ENCODE assay signal across 18 cellular contexts in the genomic region with DNA sequence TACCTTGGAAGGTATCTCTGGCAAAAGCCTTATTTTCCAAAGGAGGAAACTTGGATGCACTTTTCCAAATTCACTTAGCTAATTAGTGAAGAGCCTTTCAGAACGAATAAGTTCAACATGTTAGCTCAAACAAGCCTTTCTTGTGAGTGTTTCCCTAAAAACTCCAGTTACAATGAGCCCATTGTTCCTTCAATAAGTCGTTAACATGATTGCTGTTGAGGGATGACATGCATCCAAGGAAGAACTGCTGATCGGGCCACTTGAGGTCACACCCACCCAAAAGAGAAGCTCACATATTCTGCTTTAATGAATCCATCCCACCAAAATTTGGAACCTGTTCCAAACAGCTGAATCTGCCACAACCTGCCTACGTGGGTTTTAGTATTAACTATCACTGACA. TPM values are rescaled to one million over a fixed set of nuclear protein-coding genes. Genes with fewer than 3 reads are reported as not detected.
A peak's percentile ranks its signal among the peaks of the same experiment; 100 is the strongest.
DNase-seq lines count a peak whose midpoint lies in the region; TF ChIP-seq lines count a peak whose summit lies in the region.
"Had no signal": no experiment of that assay in that cellular context is flagged by ENCODE, and none has a peak within 500 bp of the region (broad histone marks: within the 10 kb centered on the region; RNA-seq: fewer than 3 reads in every experiment).

No MANE protein-coding gene starts in this region.

- H3K9ac ChIP-seq in mammary epithelial cell (ENCODE audit: insufficient read depth, low read length): no peak overlapping the region
- H3K9ac ChIP-seq in SK-N-SH: no peak overlapping the region
- H3K9ac ChIP-seq: BLaER1 treated with 17β-estradiol and CSF1 and Interleukin-3, amounts not matched to agents 10 nM and 100 nM had no signal

- in situ Hi-C loops in mammary epithelial cell (cut with MboI; ENCODE audit: low sequenced_read_pairs in 2 of 2): no loop called here

- no peaks in the 10 kb centered on the region for H4K20me1 ChIP-seq in mammary epithelial cell (ENCODE audit: insufficient read depth, low read length)
- no peaks in the 10 kb centered on the region for H4K20me1 ChIP-seq in SK-N-SH (ENCODE audit: insufficient read depth)

- dilution Hi-C loops in mammary epithelial cell (cut with HindIII; ENCODE audit: low sequenced_read_pairs): no loop called here

- H3K79me2 ChIP-seq in mammary epithelial cell (ENCODE audit: insufficient read depth, low read length): no peaks in the 10 kb centered on the region
- no peaks in the 10 kb centered on the region for H3K79me2 ChIP-seq in SK-N-SH (ENCODE audit: insufficient read depth)

- no peaks in the 10 kb centered on the region for H3F3A ChIP-seq in SK-N-SH (replicated peaks; ENCODE audit: insufficient read depth)

- no peak overlapping the region for H3K27ac ChIP-seq in mammary epithelial cell (ENCODE audit: insufficient read depth, low read depth, low read length)
- no peak overlapping the region for H3K27ac ChIP-seq in breast epithelium
- H3K27ac ChIP-seq in esophagus muscularis mucosa (replicated peaks in 1 of 4): no peak overlapping the region
- no peak overlapping the region for H3K27ac ChIP-seq in SK-N-SH (ENCODE audit: low read depth in 2 of 2, low read length in 1 of 2)
- H3K27ac ChIP-seq: HL-60 had no signal

- H3K27me3 ChIP-seq in mammary epithelial cell (ENCODE audit: insufficient read depth, low read length) (no peaks in the 10 kb centered on the region), breast epithelium (no peaks in the 10 kb centered on the region), esophagus muscularis mucosa (no peaks in the 10 kb centered on the region), SK-N-SH (ENCODE audit: insufficient read depth) (peaks cover 31% of the 10 kb centered on the region)
- H3K27me3 ChIP-seq: BLaER1 treated with 17β-estradiol and CSF1 and Interleukin-3, amounts not matched to agents 10 nM and 100 nM had no signal

- H3K4me1 ChIP-seq in mammary epithelial cell (ENCODE audit: insufficient read depth, low read length): no peaks in the 10 kb centered on the region
- no peaks in the 10 kb centered on the region for H3K4me1 ChIP-seq in breast epithelium
- H3K4me1 ChIP-seq in esophagus muscularis mucosa: no peaks in the 10 kb centered on the region
- H3K4me1 ChIP-seq in SK-N-SH (ENCODE audit: control insufficient read depth in 1 of 2, insufficient read depth in 2 of 2, low read depth in 1 of 2, low read length in 1 of 2): no peaks in the 10 kb centered on the region

- H3K4me2 ChIP-seq in mammary epithelial cell (ENCODE audit: insufficient read depth, low read depth, low read length) (no peak overlapping the region), SK-N-SH (no peak overlapping the region)

- no peak for TF ChIP-seq RAD21 in SK-N-SH (IDR thresholded peaks at IDR 0.05; ENCODE audit: low read length)

- DNase-seq in mammary epithelial cell (peak; percentile 4), breast epithelium (ENCODE audit: low spot score in 2 of 2) (no peak), esophagus muscularis mucosa (ENCODE audit: extremely low spot score) (peak; percentile 39), pons (ENCODE audit: low spot score) (peak; percentile 28), COLO668 (lab: John Stamatoyannopoulos, UW; ENCODE audit: unreplicated experiment) (no peak), SK-N-SH (no peak)
- no peak for DNase-seq in activated CD4-positive, CD25-positive, alpha-beta regulatory T cell (lab: John Stamatoyannopoulos, UW)
- DNase-seq: 8988T; AML-193; CD4-positive, CD25-positive, alpha-beta regulatory T cell; DMS79; HCEC 1CT; HFFc6 had no signal

- TF ChIP-seq POLR2A in breast epithelium (IDR thresholded peaks at IDR 0.05) (no peak), esophagus muscularis mucosa (IDR thresholded peaks at IDR 0.05; ENCODE audit: low read depth) (no peak)

- H2AFZ ChIP-seq in mammary epithelial cell (ENCODE audit: low read depth, low read length): no peak overlapping the region
- no peak overlapping the region for H2AFZ ChIP-seq in SK-N-SH (ENCODE audit: low read depth)

- H3K4me3 ChIP-seq in mammary epithelial cell (replicated peaks in 1 of 3; ENCODE audit: insufficient read depth in 1 of 3, low read depth in 2 of 3, low read length in 3 of 3): no peak overlapping the region
- no peak overlapping the region for H3K4me3 ChIP-seq in breast epithelium
- H3K4me3 ChIP-seq in esophagus muscularis mucosa: no peak overlapping the region
- H3K4me3 ChIP-seq in SK-N-SH (ENCODE audit: low read depth in 2 of 2, low read length in 1 of 2): no peak overlapping the region
- H3K4me3 ChIP-seq: BLaER1 treated with 17β-estradiol and CSF1 and Interleukin-3, amounts not matched to agents 10 nM and 100 nM; GM12878 had no signal

- 4% methylated on average over 4 of the region's 4 CpGs for WGBS in mammary epithelial cell (ENCODE audit: low coverage, missing lambda C conversion rate)
- 74% methylated on average over 3 of the region's 4 CpGs for WGBS in esophagus muscularis mucosa
- 6% methylated on average over 4 of the region's 4 CpGs for WGBS in SK-N-SH (ENCODE audit: low lambda C conversion rate)

- TF ChIP-seq EP300 in esophagus muscularis mucosa (IDR thresholded peaks at IDR 0.05) (no peak), SK-N-SH (IDR thresholded peaks at IDR 0.05; ENCODE audit: borderline replicate concordance in 1 of 2, low read depth in 1 of 2, low read length in 1 of 2) (no peak)

- CTCF ChIA-PET in mammary epithelial cell (lab: Charles Lee; ENCODE audit: low non-redundant PET) (no interaction called here), SK-N-SH (lab: Yijun Ruan, JAX) (interaction anchor here (1.0 to 2.3 kb wide), 3 partner anchors 8 to 710 kb away, joined by 4 to 10 read pairs (median 4); no protein-coding TSS in a partner anchor)

- H3K36me3 ChIP-seq in mammary epithelial cell (ENCODE audit: insufficient read depth, low read length) (no peaks in the 10 kb centered on the region), breast epithelium (no peaks in the 10 kb centered on the region), esophagus muscularis mucosa (no peaks in the 10 kb centered on the region), SK-N-SH (replicated peaks in 1 of 2; ENCODE audit: control insufficient read depth in 1 of 2, insufficient read depth in 2 of 2, low read length in 1 of 2) (no peaks in the 10 kb centered on the region)
- H3K36me3 ChIP-seq: BLaER1 treated with 17β-estradiol and CSF1 and Interleukin-3, amounts not matched to agents 10 nM and 100 nM had no signal

- TF ChIP-seq CTCF in mammary epithelial cell (conservative IDR thresholded peaks at IDR 0.05 in 1 of 2, IDR thresholded peaks at IDR 0.05 in 1 of 2; ENCODE audit: extremely low read depth in 1 of 2, insufficient read depth in 1 of 2, low read depth in 1 of 2, low read length in 2 of 2) (no peak), breast epithelium (IDR thresholded peaks at IDR 0.05) (no peak), esophagus muscularis mucosa (IDR thresholded peaks at IDR 0.05) (no peak), SK-N-SH (IDR thresholded peaks at IDR 0.05) (no peak)

- intact Hi-C loops in mammary epithelial cell (cut with micrococcal nuclease) (no loop called here), breast epithelium (cut with DNase I; ENCODE audit: low total_unique reads) (no loop called here), esophagus muscularis mucosa (cut with DNase I) (no loop called here)

- POLR2A ChIA-PET in SK-N-SH (lab: Yijun Ruan, JAX): no interaction called here

- H3K9me2 ChIP-seq in SK-N-SH: no peaks in the 10 kb centered on the region

- no peaks in the 10 kb centered on the region for H3K9me3 ChIP-seq in mammary epithelial cell (replicated peaks; ENCODE audit: insufficient read depth, low read length)
- H3K9me3 ChIP-seq in breast epithelium: no peaks in the 10 kb centered on the region
- no peaks in the 10 kb centered on the region for H3K9me3 ChIP-seq in esophagus muscularis mucosa
- no peaks in the 10 kb centered on the region for H3K9me3 ChIP-seq in SK-N-SH
- H3K9me3 ChIP-seq: BLaER1 treated with 17β-estradiol and CSF1 and Interleukin-3, amounts not matched to agents 10 nM and 100 nM had no signal

- BruUV-seq in mammary epithelial cell (replicated peaks; lab: Mats Ljungman, UMichigan): no TSS peak

TF ChIP-seq in SK-N-SH, 30 proteins besides CTCF, POLR2A, EP300 and RAD21:
- TF ChIP-seq GABPA (IDR thresholded peaks at IDR 0.05; ENCODE audit: low read depth) (no peak), USF2 (IDR thresholded peaks at IDR 0.05; ENCODE audit: borderline replicate concordance, low read depth, low read length) (no peak), RCOR1 (IDR thresholded peaks at IDR 0.05; ENCODE audit: low read length) (no peak), RFX5 (IDR thresholded peaks at IDR 0.05; ENCODE audit: low read length) (no peak), JUND (IDR thresholded peaks at IDR 0.05) (no peak), MXI1 (IDR thresholded peaks at IDR 0.05; ENCODE audit: low read depth, low read length) (no peak), ELF1 (IDR thresholded peaks at IDR 0.05) (no peak), FOXM1 (IDR thresholded peaks at IDR 0.05; ENCODE audit: low read depth) (no peak), GATA2 (CRISPR knock-in tag; IDR thresholded peaks at IDR 0.05) (no peak)

RNA-seq across cellular contexts. Expression of gene SLC35G4, which starts 48.1 kb away (rescaled TPM):
- total RNA-seq in mammary epithelial cell (not detected), breast epithelium (not detected), esophagus muscularis mucosa (not detected)
- polyA plus RNA-seq in mammary epithelial cell (not detected), SK-N-SH (2012; rRNA removed) (not detected in 2 replicates)
- polyA minus RNA-seq in mammary epithelial cell: not detected
- polyA plus RNA-seq in SK-N-SH (2012; cell fraction: cytosol; rRNA removed): not detected in 2 replicates
- polyA plus RNA-seq in SK-N-SH (2012; cell fraction: nucleus; rRNA removed): not detected in 2 replicates
- total RNA-seq: CD4-positive, CD25-positive, alpha-beta regulatory T cell; G401; GM12878; H4; HFFc6 had no signal
- polyA plus RNA-seq: CD4-positive, CD25-positive, alpha-beta regulatory T cell; GM12878 had no signal

Comparison
In these comparisons a context has a peak if more than half of its experiments do, and no peak if none do; other contexts are left out.
1. DNase-seq: peak in mammary epithelial cell (single experiment), esophagus muscularis mucosa (single experiment) and pons (single experiment); none in breast epithelium (0 of 2), activated CD4-positive, CD25-positive, alpha-beta regulatory T cell (0 of 4), COLO668 (single experiment) and SK-N-SH (single experiment).